34 cellular contexts compared by ENCODE assay signal in genomic region chr13:37290691-37291090, GRCh38.
DNase-seq lines count a peak whose midpoint lies in the region; ATAC-seq, FAIRE-seq and TF ChIP-seq lines count a peak whose summit lies in the region.
"Had no signal": no experiment of that assay in that cellular context is flagged by ENCODE, and none has a peak within 500 bp of the region (broad histone marks: within the 10 kb centered on the region; RNA-seq: fewer than 3 reads in every experiment).

No MANE protein-coding gene starts in this region.

- ATAC-seq in HG03039 (IDR thresholded peaks at IDR 0.05; ENCODE audit: unreplicated experiment) (no peak), GM21515 (IDR thresholded peaks at IDR 0.05; ENCODE audit: unreplicated experiment) (no peak)
- ATAC-seq: A549; CD8-positive, alpha-beta T cell had no signal

- no peaks in the 10 kb centered on the region for H3K9me1 ChIP-seq in keratinocyte (ENCODE audit: control insufficient read depth, extremely low read depth, insufficient read depth, low read length)

- H4K20me1 ChIP-seq in astrocyte (ENCODE audit: insufficient read depth, low read length): no peaks in the 10 kb centered on the region
- H4K20me1 ChIP-seq in keratinocyte (ENCODE audit: control insufficient read depth, extremely low read depth, insufficient read depth, low read length): no peaks in the 10 kb centered on the region
- H4K20me1 ChIP-seq: BLaER1; BLaER1 treated with 17β-estradiol and CSF1 and Interleukin-3, amounts not matched to agents 10 nM and 100 nM had no signal

- H3K27me3 Mint-ChIP-seq in astrocyte (ENCODE audit: low read depth, unreplicated experiment): no peaks in the 10 kb centered on the region
- H3K27me3 Mint-ChIP-seq: B cell; CD4-positive, alpha-beta memory T cell; CD4-positive, alpha-beta T cell; CD4-positive, CD25-positive, alpha-beta regulatory T cell; CD8-positive, alpha-beta memory T cell had no signal

- H3K36me3 Mint-ChIP-seq in astrocyte (ENCODE audit: low read depth, unreplicated experiment): no peaks in the 10 kb centered on the region
- H3K36me3 Mint-ChIP-seq: CD14-positive monocyte; CD4-positive, alpha-beta memory T cell; CD4-positive, CD25-positive, alpha-beta regulatory T cell; CD8-positive, alpha-beta memory T cell; CD8-positive, alpha-beta T cell had no signal

- H3K9me3 Mint-ChIP-seq in astrocyte (ENCODE audit: unreplicated experiment): peaks cover 1% of the 10 kb centered on the region
- H3K9me3 Mint-ChIP-seq: CD4-positive, alpha-beta memory T cell; CD8-positive, alpha-beta T cell had no signal

- H3K4me2 ChIP-seq in astrocyte (ENCODE audit: low read length): no peak overlapping the region
- H3K4me2 ChIP-seq in keratinocyte (ENCODE audit: control insufficient read depth, extremely low read depth, insufficient read depth, low read depth, low read length): no peak overlapping the region
- H3K4me2 ChIP-seq: A549; BLaER1; BLaER1 treated with 17β-estradiol and CSF1 and Interleukin-3, amounts not matched to agents 10 nM and 100 nM had no signal

- DNase-seq in D721Med (ENCODE audit: insufficient read length, low spot score): no peak
- peak; percentile 71 for DNase-seq in astrocyte (ENCODE audit: low read depth)
- DNase-seq in keratinocyte (ENCODE audit: low read depth, low spot score): no peak
- no peak for DNase-seq in COLO668 (lab: John Stamatoyannopoulos, UW; ENCODE audit: unreplicated experiment)
- DNase-seq: 8988T; ACHN; AML-193; BE2C; C1 segment of cervical spinal cord; Caco-2; Calu3; CD4-positive, alpha-beta memory T cell; CD4-positive, alpha-beta T cell; CD4-positive, CD25-positive, alpha-beta regulatory T cell; CD8-positive, alpha-beta memory T cell; CD8-positive, alpha-beta T cell; COR-L47; DMS 273 treated with DMSO at 0.1 percent for 48 hours; DMS153; DMS53; DMS79; DMS79 treated with DMSO at 0.1 percent for 48 hours; DND-41; EL had no signal

- dilution Hi-C loops in keratinocyte (cut with MboI; ENCODE audit: extremely low pct_ligation_motif_present, low sequenced_read_pairs): no loop called here

- H3K27ac Mint-ChIP-seq in astrocyte (ENCODE audit: unreplicated experiment): no peak overlapping the region
- H3K27ac Mint-ChIP-seq: B cell; CD14-positive monocyte; CD4-positive, alpha-beta memory T cell; CD4-positive, alpha-beta T cell; CD4-positive, CD25-positive, alpha-beta regulatory T cell; CD8-positive, alpha-beta memory T cell; CD8-positive, alpha-beta T cell had no signal

- no peak overlapping the region for H2AFZ ChIP-seq in astrocyte (ENCODE audit: low read depth, low read length)
- no peak overlapping the region for H2AFZ ChIP-seq in keratinocyte (ENCODE audit: control insufficient read depth, low read length)

- H3K79me2 ChIP-seq in astrocyte (ENCODE audit: insufficient read depth, low read length) (no peaks in the 10 kb centered on the region), keratinocyte (ENCODE audit: control insufficient read depth, insufficient read depth, low read length) (no peaks in the 10 kb centered on the region)

- H3K27ac ChIP-seq in astrocyte (ENCODE audit: low read depth, low read length) (no peak overlapping the region), keratinocyte (ENCODE audit: control insufficient read depth, insufficient read depth, low read length) (no peak overlapping the region)
- H3K27ac ChIP-seq: 22Rv1; A549; BLaER1; BLaER1 treated with 17β-estradiol and CSF1 and Interleukin-3, amounts not matched to agents 10 nM and 100 nM; C4-2B had no signal

- H3K9ac ChIP-seq in astrocyte (ENCODE audit: low read length) (no peak overlapping the region), keratinocyte (ENCODE audit: control insufficient read depth, extremely low read depth, insufficient read depth, low read length) (no peak overlapping the region)
- H3K9ac ChIP-seq: BLaER1; BLaER1 treated with 17β-estradiol and CSF1 and Interleukin-3, amounts not matched to agents 10 nM and 100 nM had no signal

- no peak overlapping the region for H3K4me3 Mint-ChIP-seq in astrocyte (ENCODE audit: unreplicated experiment)
- H3K4me3 Mint-ChIP-seq: B cell; CD14-positive monocyte; CD4-positive, alpha-beta memory T cell; CD4-positive, alpha-beta T cell; CD4-positive, CD25-positive, alpha-beta regulatory T cell; CD8-positive, alpha-beta memory T cell; CD8-positive, alpha-beta T cell had no signal

- H3K36me3 ChIP-seq in astrocyte (ENCODE audit: insufficient read depth, low read length): no peaks in the 10 kb centered on the region
- no peaks in the 10 kb centered on the region for H3K36me3 ChIP-seq in keratinocyte (ENCODE audit: control insufficient read depth in 2 of 2, extremely low read depth in 1 of 2, insufficient read depth in 2 of 2, low read length in 2 of 2)
- H3K36me3 ChIP-seq: BE2C; BLaER1; BLaER1 treated with 17β-estradiol and CSF1 and Interleukin-3, amounts not matched to agents 10 nM and 100 nM had no signal

- no peaks in the 10 kb centered on the region for H3K4me1 Mint-ChIP-seq in astrocyte (ENCODE audit: low read depth, unreplicated experiment)
- H3K4me1 Mint-ChIP-seq: B cell; CD14-positive monocyte; CD4-positive, alpha-beta memory T cell; CD4-positive, CD25-positive, alpha-beta regulatory T cell; CD8-positive, alpha-beta memory T cell had no signal

- FAIRE-seq in D721Med (lab: Jason Lieb, UNC) (peak; percentile 21), astrocyte (lab: Jason Lieb, UNC) (no peak), keratinocyte (lab: Jason Lieb, UNC) (peak; percentile 29)
- FAIRE-seq: A204.1, A549 had no signal

- H3K9me3 ChIP-seq in astrocyte (ENCODE audit: insufficient read depth, low read depth, low read length) (no peaks in the 10 kb centered on the region), keratinocyte (ENCODE audit: control insufficient read depth, low read depth, low read length) (no peaks in the 10 kb centered on the region)
- H3K9me3 ChIP-seq: A549, BE2C, BLaER1, Caco-2 had no signal

- no peaks in the 10 kb centered on the region for H3K4me1 ChIP-seq in astrocyte (ENCODE audit: insufficient read depth, low read length)
- H3K4me1 ChIP-seq in keratinocyte (ENCODE audit: control insufficient read depth, extremely low read depth, insufficient read depth, low read length): peaks cover 7% of the 10 kb centered on the region
- H3K4me1 ChIP-seq: A549; BE2C; BLaER1; BLaER1 treated with 17β-estradiol and CSF1 and Interleukin-3, amounts not matched to agents 10 nM and 100 nM; Caco-2 had no signal

- no peaks in the 10 kb centered on the region for H3K27me3 ChIP-seq in astrocyte (ENCODE audit: insufficient read depth, low read length)
- H3K27me3 ChIP-seq in keratinocyte (ENCODE audit: control insufficient read depth, extremely low read depth, insufficient read depth, low read length): no peaks in the 10 kb centered on the region
- H3K27me3 ChIP-seq: BLaER1; BLaER1 treated with 17β-estradiol and CSF1 and Interleukin-3, amounts not matched to agents 10 nM and 100 nM had no signal

- TF ChIP-seq CTCF in D721Med (IDR thresholded peaks at IDR 0.05; ENCODE audit: insufficient read depth, missing control alignments) (no peak), astrocyte (IDR thresholded peaks at IDR 0.05; ENCODE audit: insufficient read depth, low read depth, low read length) (no peak), keratinocyte (optimal IDR thresholded peaks at IDR 0.05 in 1 of 3, IDR thresholded peaks at IDR 0.05 in 1 of 3, conservative IDR thresholded peaks at IDR 0.05 in 1 of 3; ENCODE audit: extremely low read depth in 1 of 3, insufficient read depth in 2 of 3, low read length in 3 of 3) (no peak)

- H3K4me3 ChIP-seq in astrocyte (ENCODE audit: insufficient read depth, low read depth, low read length): no peak overlapping the region
- H3K4me3 ChIP-seq in keratinocyte (ENCODE audit: control insufficient read depth in 2 of 3, extremely low read depth in 1 of 3, insufficient read depth in 2 of 3, low read depth in 1 of 3, low read length in 3 of 3): no peak overlapping the region
- H3K4me3 ChIP-seq: A549; BLaER1; BLaER1 treated with 17β-estradiol and CSF1 and Interleukin-3, amounts not matched to agents 10 nM and 100 nM had no signal
